In the genomic region with DNA sequence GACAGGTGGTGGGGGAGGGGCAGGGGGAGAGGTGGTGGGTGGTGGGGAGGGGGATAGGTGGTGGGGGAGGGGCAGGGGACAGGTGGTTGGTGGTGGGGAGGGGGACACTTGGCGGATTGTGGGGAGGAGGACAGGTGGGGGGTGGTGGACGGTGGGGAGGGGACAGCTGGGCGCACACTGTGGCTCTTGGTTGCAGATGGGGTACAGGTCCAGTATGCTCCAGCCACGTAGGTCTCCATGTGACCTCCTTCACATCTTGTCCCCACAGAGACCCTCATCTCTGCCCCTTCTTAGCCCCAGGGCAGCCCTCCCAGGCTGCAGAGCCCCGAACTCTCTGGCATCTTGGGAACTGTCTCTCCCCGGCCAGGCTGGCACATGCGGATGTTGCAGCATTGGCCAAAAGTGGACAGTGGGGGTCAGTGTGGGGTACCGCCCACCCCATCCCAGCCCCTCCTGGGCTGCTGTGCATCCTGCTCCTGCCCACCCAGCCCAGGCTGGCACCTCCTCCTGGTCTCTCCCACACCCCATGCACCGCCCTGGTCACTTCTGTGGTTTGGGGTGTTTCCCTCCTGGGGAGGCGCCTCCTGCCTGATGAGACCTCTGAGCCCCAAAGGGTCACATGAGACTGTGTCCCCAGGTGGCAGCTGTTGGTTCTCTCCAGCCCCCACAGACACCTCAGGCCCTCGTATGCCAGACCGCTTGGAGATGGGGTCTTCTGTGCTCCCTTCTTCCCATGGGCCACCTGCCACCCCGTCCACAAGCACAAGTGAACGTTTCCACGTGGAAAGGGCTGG, we compare ENCODE assay signal across 8 cellular contexts. TPM values are rescaled to one million over a fixed set of nuclear protein-coding genes. Genes with fewer than 3 reads are reported as not detected.
DNase-seq lines count a peak whose midpoint lies in the region; ATAC-seq and TF ChIP-seq lines count a peak whose summit lies in the region.

No MANE protein-coding gene starts in this region.

- no peaks in the 10 kb centered on the region for H3K27me3 Mint-ChIP-seq in activated naive CD4-positive, alpha-beta T cell treated with anti-CD3 and anti-CD28 coated beads for 36 hours (ENCODE audit: low read depth)
- H3K27me3 Mint-ChIP-seq in effector memory CD8-positive, alpha-beta T cell = no peaks in the 10 kb centered on the region

- ATAC-seq in HG03196 (IDR thresholded peaks at IDR 0.05; ENCODE audit: unreplicated experiment) (peak; percentile 38), GM18861 (IDR thresholded peaks at IDR 0.05; ENCODE audit: unreplicated experiment) (no peak)
- ATAC-seq in effector memory CD8-positive, alpha-beta T cell (replicated peaks) = no peak

- no peaks in the 10 kb centered on the region for H3K4me1 ChIP-seq in thyroid gland

- CTCF ChIA-PET in activated naive CD4-positive, alpha-beta T cell treated with anti-CD3 and anti-CD28 coated beads for 36 hours (lab: Charles Lee) = interaction anchor here (1.0 to 2.6 kb wide), 2 partner anchors 43 to 46 kb away, joined by 4 to 9 read pairs; no protein-coding TSS in a partner anchor

- no peaks in the 10 kb centered on the region for H3K9me3 Mint-ChIP-seq in activated naive CD4-positive, alpha-beta T cell treated with anti-CD3 and anti-CD28 coated beads for 36 hours
- no peaks in the 10 kb centered on the region for H3K9me3 Mint-ChIP-seq in effector memory CD8-positive, alpha-beta T cell

- no peak for TF ChIP-seq CTCF in thyroid gland (IDR thresholded peaks at IDR 0.05)

- no peak overlapping the region for H3K4me3 ChIP-seq in thyroid gland (replicated peaks in 1 of 3)

- H3K27ac ChIP-seq in temporal lobe (ENCODE audit: low read depth, low read length) = peak overlapping the region; percentile 27
- no peak overlapping the region for H3K27ac ChIP-seq in thyroid gland

- no peaks in the 10 kb centered on the region for H3K27me3 ChIP-seq in thyroid gland

- TF ChIP-seq POLR2A in thyroid gland (IDR thresholded peaks at IDR 0.05) = no peak

- H3K36me3 ChIP-seq in thyroid gland = no peaks in the 10 kb centered on the region

- H3K4me3 Mint-ChIP-seq in activated naive CD4-positive, alpha-beta T cell treated with anti-CD3 and anti-CD28 coated beads for 36 hours = peak overlapping the region; percentile 54
- peak overlapping the region; percentile 70 to 81 for H3K4me3 Mint-ChIP-seq in effector memory CD8-positive, alpha-beta T cell

- peak; percentile 13 for DNase-seq in activated naive CD4-positive, alpha-beta T cell treated with anti-CD3 and anti-CD28 coated beads for 36 hours
- no peak for DNase-seq in activated naive CD4-positive, alpha-beta T cell treated with Interleukin-2 at 50 U/mL for 16 hours
- DNase-seq in effector memory CD8-positive, alpha-beta T cell = no peak
- DNase-seq in DMS53 (lab: John Stamatoyannopoulos, UW) (no peak), thyroid gland (no peak)

- intact Hi-C loops in activated naive CD4-positive, alpha-beta T cell treated with anti-CD3 and anti-CD28 coated beads for 36 hours (cut with micrococcal nuclease) = loop anchor here (1.0 to 5.0 kb wide), 5 partner anchors 8 to 471 kb away; partner anchors contain the start of gene SLC19A1
- intact Hi-C loops in thyroid gland (cut with DNase I) = no loop called here

- H3K9me3 ChIP-seq in thyroid gland = no peaks in the 10 kb centered on the region

- 75 to 77% methylated on average over 11 of the region's 15 CpGs for WGBS in thyroid gland, 2 donors

- peaks cover 32% of the 10 kb centered on the region for H3K4me1 Mint-ChIP-seq in activated naive CD4-positive, alpha-beta T cell treated with anti-CD3 and anti-CD28 coated beads for 36 hours (ENCODE audit: low read depth)
- peaks cover 27 to 29% of the 10 kb centered on the region in 2 donors for H3K4me1 Mint-ChIP-seq in effector memory CD8-positive, alpha-beta T cell (ENCODE audit: low read depth in 2 of 2)

- H3K27ac Mint-ChIP-seq in activated naive CD4-positive, alpha-beta T cell treated with anti-CD3 and anti-CD28 coated beads for 36 hours = peak overlapping the region; percentile 99
- peak overlapping the region in 1 of 2 donors; percentile 93 for H3K27ac Mint-ChIP-seq in effector memory CD8-positive, alpha-beta T cell

- no peaks in the 10 kb centered on the region for H3K36me3 Mint-ChIP-seq in activated naive CD4-positive, alpha-beta T cell treated with anti-CD3 and anti-CD28 coated beads for 36 hours (ENCODE audit: low read depth)
- peaks cover 4% of the 10 kb centered on the region for H3K36me3 Mint-ChIP-seq in effector memory CD8-positive, alpha-beta T cell (ENCODE audit: insufficient read depth)

RNA-seq across cellular contexts. Expression of gene SLC19A1, which starts 7.6 kb away (rescaled TPM):
- total RNA-seq in activated naive CD4-positive, alpha-beta T cell treated with anti-CD3 and anti-CD28 coated beads for 36 hours = 10 to 100 TPM; 32.2 to 33.0 TPM
- total RNA-seq in temporal lobe = 7.4 TPM
- total RNA-seq in thyroid gland = 10 to 100 TPM in 3 of 4 donors, 1 to 10 TPM in 1; 7.6 to 15.5 (median 12.2) TPM
